26 cellular contexts compared by ENCODE assay signal in genomic region chr14:26200675-26201074, GRCh38.
A peak's percentile ranks its signal among the peaks of the same experiment; 100 is the strongest.
DNase-seq lines count a peak whose midpoint lies in the region; ATAC-seq, FAIRE-seq and TF ChIP-seq lines count a peak whose summit lies in the region.
"Had no signal": no experiment of that assay in that cellular context is flagged by ENCODE, and none has a peak within 500 bp of the region (broad histone marks: within the 10 kb centered on the region; RNA-seq: fewer than 3 reads in every experiment).

No MANE protein-coding gene starts in this region.

- WGBS in mesenchymal stem cell, result 41% methylated on average over 3 of the region's 4 CpGs
- 79 to 87% methylated on average over 4 of the region's 4 CpGs for WGBS in esophagus squamous epithelium, 2 donors

- H3K9me3 ChIP-seq in mesenchymal stem cell (ENCODE audit: control insufficient read depth, low read length) (no peaks in the 10 kb centered on the region), esophagus squamous epithelium (no peaks in the 10 kb centered on the region)
- H3K9me3 ChIP-seq: body of pancreas, right atrium auricular region, SJSA1, tibial nerve had no signal

- H2BK120ac ChIP-seq in mesenchymal stem cell (ENCODE audit: low read depth, low read length), result no peak overlapping the region

- intact Hi-C loops in esophagus squamous epithelium (cut with DNase I), result no loop called here

- no peak overlapping the region for H3K18ac ChIP-seq in mesenchymal stem cell (ENCODE audit: low read depth in 1 of 2, low read length in 2 of 2)

- H3K4me2 ChIP-seq in mesenchymal stem cell (ENCODE audit: low read length, poor library complexity, severe bottlenecking), result no peak overlapping the region

- H2BK15ac ChIP-seq in mesenchymal stem cell (ENCODE audit: low read depth, poor library complexity, severe bottlenecking), result no peak overlapping the region

- H4K91ac ChIP-seq in mesenchymal stem cell (ENCODE audit: low read length), result no peak overlapping the region

- no peak overlapping the region for H3K9ac ChIP-seq in mesenchymal stem cell (ENCODE audit: low read length)

- no peak for ATAC-seq in GM21390 (IDR thresholded peaks at IDR 0.05; ENCODE audit: unreplicated experiment)
- ATAC-seq: body of pancreas; HCT116; left cardiac atrium; stimulated activated naive CD8-positive, alpha-beta T cell treated with anti-CD3 and anti-CD28 coated beads, Interleukin-15, amount 100 ng/mL, for 72 hours; T-helper 17 cell had no signal

- no peak for FAIRE-seq in bronchial epithelial cell (lab: Jason Lieb, UNC)
- FAIRE-seq: D721Med had no signal

- H2AFZ ChIP-seq in mesenchymal stem cell (ENCODE audit: low read depth, low read length), result no peak overlapping the region

- H3K27ac ChIP-seq in mesenchymal stem cell (ENCODE audit: low read length, poor library complexity, severe bottlenecking) (peak overlapping the region; percentile 32), esophagus squamous epithelium (no peak overlapping the region)
- H3K27ac ChIP-seq: body of pancreas, right atrium auricular region, SJSA1, tibial nerve had no signal

- H4K8ac ChIP-seq in mesenchymal stem cell (ENCODE audit: low read length), result no peak overlapping the region

- DNase-seq in AG20443 (ENCODE audit: low spot score) (peak; percentile 11), M059J (ENCODE audit: low read depth) (peak; percentile 3), bronchial epithelial cell (ENCODE audit: low read depth) (peak; percentile 59), mesenchymal stem cell (peak; percentile 68), esophagus squamous epithelium (lab: John Stamatoyannopoulos, UW) (no peak), EL (no peak), NCI-H187 treated with DMSO at 0.1 percent for 48 hours (lab: John Stamatoyannopoulos, UW) (no peak)
- DNase-seq: activated CD4-positive, alpha-beta T cell treated with anti-CD3 and anti-CD28 coated beads, Interleukin-2, amount 10 ng/mL, durations not matched to agents 24 days and 14 days; activated naive CD8-positive, alpha-beta T cell treated with anti-CD3 and anti-CD28 coated beads, Interleukin-2, amount 10 ng/mL, durations not matched to agents 7 days and 5 days; body of pancreas; effector CD8-positive, alpha-beta T cell; glutamatergic neuron; KG1; left cardiac atrium; mesendoderm; MV-4-11; naive B cell; NCI-H1694; stimulated activated naive CD8-positive, alpha-beta T cell treated with anti-CD3 and anti-CD28 coated beads, Interleukin-15, amount 100 ng/mL, for 72 hours; T-helper 17 cell had no signal

- no peak overlapping the region for H2BK5ac ChIP-seq in mesenchymal stem cell (ENCODE audit: low read depth, low read length, poor library complexity, severe bottlenecking)

- no peaks in the 10 kb centered on the region for H3K79me1 ChIP-seq in mesenchymal stem cell (replicated peaks; ENCODE audit: low read length, poor library complexity, severe bottlenecking)

- H3K4me1 ChIP-seq in mesenchymal stem cell (ENCODE audit: control insufficient read depth, insufficient read depth, low read depth, low read length) (peaks cover 6% of the 10 kb centered on the region), esophagus squamous epithelium (peaks cover 0 to 10% (median 0%) of the 10 kb centered on the region in 3 donors)
- H3K4me1 ChIP-seq: right atrium auricular region, SJSA1 had no signal

- no peak for TF ChIP-seq CTCF in bronchial epithelial cell (IDR thresholded peaks at IDR 0.05; ENCODE audit: insufficient read depth, low read length, severe bottlenecking)
- TF ChIP-seq CTCF in esophagus squamous epithelium (IDR thresholded peaks at IDR 0.05), result no peak

- H2AK5ac ChIP-seq in mesenchymal stem cell (ENCODE audit: low read length, severe bottlenecking), result no peak overlapping the region

- TF ChIP-seq POLR2A in esophagus squamous epithelium (IDR thresholded peaks at IDR 0.05), result no peak

- H3K14ac ChIP-seq in mesenchymal stem cell (ENCODE audit: low read length in 2 of 2), result no peak overlapping the region

- H3K4me3 ChIP-seq in bronchial epithelial cell (ENCODE audit: low read depth, low read length) (no peak overlapping the region), mesenchymal stem cell (ENCODE audit: insufficient read depth in 1 of 2, low read depth in 1 of 2, low read length in 2 of 2) (no peak overlapping the region), esophagus squamous epithelium (no peak overlapping the region)
- H3K4me3 ChIP-seq: body of pancreas, right atrium auricular region, SJSA1, tibial nerve had no signal

- H3K23ac ChIP-seq in mesenchymal stem cell (ENCODE audit: low read length in 2 of 2), result no peak overlapping the region

- no peak overlapping the region for H3K4ac ChIP-seq in mesenchymal stem cell (ENCODE audit: low read depth in 1 of 2, low read length in 2 of 2)

- H3K36me3 ChIP-seq in bronchial epithelial cell (ENCODE audit: control insufficient read depth, insufficient read depth, low read length) (no peaks in the 10 kb centered on the region), mesenchymal stem cell (ENCODE audit: control insufficient read depth in 1 of 2, insufficient read depth in 2 of 2, low read depth in 1 of 2, low read length in 2 of 2) (no peaks in the 10 kb centered on the region), esophagus squamous epithelium (no peaks in the 10 kb centered on the region)
- H3K36me3 ChIP-seq: right atrium auricular region, SJSA1, tibial nerve had no signal

- no peak overlapping the region for H2BK12ac ChIP-seq in mesenchymal stem cell (ENCODE audit: low read length in 2 of 2)

- H3K27me3 ChIP-seq in bronchial epithelial cell (ENCODE audit: control insufficient read depth, insufficient read depth, low read length) (no peaks in the 10 kb centered on the region), mesenchymal stem cell (ENCODE audit: control insufficient read depth in 1 of 2, insufficient read depth in 1 of 2, low read length in 2 of 2) (peaks cover 29 to 69% of the 10 kb centered on the region in 2 experiments), esophagus squamous epithelium (peaks cover 0 to 18% (median 0%) of the 10 kb centered on the region in 4 donors)
- H3K27me3 ChIP-seq: right atrium auricular region, SJSA1, tibial nerve had no signal

Comparison
In these comparisons a context has a peak if more than half of its experiments do, and no peak if none do; other contexts are left out.
1. DNase-seq: peak in AG20443 (single experiment), M059J (single experiment), bronchial epithelial cell (single experiment) and mesenchymal stem cell (single experiment); none in esophagus squamous epithelium (single experiment), EL (single experiment) and NCI-H187 treated with DMSO at 0.1 percent for 48 hours (single experiment).